22 cellular contexts compared by ENCODE assay signal in the genomic region with DNA sequence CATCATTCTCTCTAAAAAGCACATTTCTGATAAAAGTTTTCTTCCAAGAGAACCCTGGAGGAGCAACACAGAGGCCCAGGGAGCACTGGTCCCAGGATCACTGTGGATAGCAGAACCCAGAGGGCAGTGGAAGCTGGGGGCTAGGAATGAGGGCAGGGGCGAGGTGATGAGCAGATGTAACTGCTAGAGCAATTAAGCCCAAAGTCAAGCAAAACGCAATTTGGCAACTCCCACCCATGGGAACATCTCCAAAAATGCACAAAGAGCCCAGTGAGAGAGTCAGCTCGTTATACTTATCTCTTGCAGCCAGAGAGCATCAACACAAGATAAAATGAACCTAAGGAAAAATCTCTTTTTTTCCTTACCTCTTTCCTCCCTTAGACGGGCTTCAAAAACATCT.
A peak's percentile ranks its signal among the peaks of the same experiment; 100 is the strongest.
DNase-seq lines count a peak whose midpoint lies in the region; ATAC-seq, FAIRE-seq and TF ChIP-seq lines count a peak whose summit lies in the region.
"Had no signal": no experiment of that assay in that cellular context is flagged by ENCODE, and none has a peak within 500 bp of the region (broad histone marks: within the 10 kb centered on the region; RNA-seq: fewer than 3 reads in every experiment).

No MANE protein-coding gene starts in this region.

- H3K4me1 ChIP-seq in left ventricle myocardium inferior (peaks cover 35% of the 10 kb centered on the region), neural progenitor cell (peaks cover 68% of the 10 kb centered on the region)
- H3K4me1 ChIP-seq: A549, Caco-2 had no signal

- DNase-seq in left ventricle myocardium inferior (no peak), Right ventricle myocardium superior (no peak), neural progenitor cell (ENCODE audit: low spot score) (no peak), HTR-8/SVneo (ENCODE audit: insufficient read length, low spot score) (no peak)
- DNase-seq in stimulated activated CD4-positive, alpha-beta T cell treated with anti-CD3 and anti-CD28 coated beads, Interleukin-15, amount 100 ng/mL, for 24 hours, result no peak
- DNase-seq: Caco-2; CD4-positive, alpha-beta T cell; GF-D8; HCEC 1CT; Kasumi-1; MM.1S; NCI-H1092 treated with DMSO at 0.1 percent for 48 hours; NCI-H146; NCI-H2081 treated with DMSO at 0.1 percent for 48 hours; NCI-H2227 treated with DMSO at 0.1 percent for 48 hours; NCI-H524; NCI-H82 had no signal

- H2AFZ ChIP-seq in neural progenitor cell (replicated peaks), result peak overlapping the region; percentile 50
- H2AFZ ChIP-seq: GM23338 had no signal

- intact Hi-C loops in left ventricle myocardium inferior (cut with micrococcal nuclease) (no loop called here), Right ventricle myocardium superior (cut with DNase I) (no loop called here)

- FAIRE-seq in HTR-8/SVneo (lab: Jason Lieb, UNC), result no peak
- FAIRE-seq: A549, GM19239 had no signal

- peaks cover 79% of the 10 kb centered on the region for H3K4me1 Mint-ChIP-seq in brain
- H3K4me1 Mint-ChIP-seq in neural progenitor cell, result peaks cover 83% of the 10 kb centered on the region

- H3K79me2 ChIP-seq in neural progenitor cell (ENCODE audit: low read depth), result no peaks in the 10 kb centered on the region

- no peaks in the 10 kb centered on the region for H3K36me3 ChIP-seq in left ventricle myocardium inferior
- no peaks in the 10 kb centered on the region for H3K36me3 ChIP-seq in neural progenitor cell

- H3K4me3 ChIP-seq in left ventricle myocardium inferior (no peak overlapping the region), neural progenitor cell (no peak overlapping the region)
- H3K4me3 ChIP-seq: A549, GM23338 had no signal

- H3K27ac Mint-ChIP-seq in brain (peak overlapping the region in 4 of 5 experiments; percentile 34 to 98 (median 79)), neural progenitor cell (peak overlapping the region; percentile 7)
- H3K27ac Mint-ChIP-seq: CD4-positive, alpha-beta T cell; GM23338 had no signal

- H3K9me3 Mint-ChIP-seq in brain (peaks cover 0 to 3% (median 3%) of the 10 kb centered on the region in 5 experiments), neural progenitor cell (peaks cover 5% of the 10 kb centered on the region)
- H3K9me3 Mint-ChIP-seq: CD4-positive, alpha-beta T cell; GM23338 had no signal

- TF ChIP-seq CTCF in left ventricle myocardium inferior (IDR thresholded peaks at IDR 0.05; ENCODE audit: borderline replicate concordance), result no peak
- TF ChIP-seq CTCF in brain (conservative IDR thresholded peaks at IDR 0.05), result no peak
- TF ChIP-seq CTCF in neural progenitor cell (IDR thresholded peaks at IDR 0.05), result no peak

- H3F3A ChIP-seq in neural progenitor cell (ENCODE audit: low read depth), result peaks cover 28% of the 10 kb centered on the region

- H3K36me3 Mint-ChIP-seq in brain, result no peaks in the 10 kb centered on the region
- no peaks in the 10 kb centered on the region for H3K36me3 Mint-ChIP-seq in neural progenitor cell

- H3K9me3 ChIP-seq in left ventricle myocardium inferior (replicated peaks) (no peaks in the 10 kb centered on the region), neural progenitor cell (ENCODE audit: low read depth) (no peaks in the 10 kb centered on the region)
- H3K9me3 ChIP-seq: A549, Caco-2 had no signal

- H4K20me1 ChIP-seq in neural progenitor cell (ENCODE audit: low read depth), result no peaks in the 10 kb centered on the region

- H3K27ac ChIP-seq in left ventricle myocardium inferior (replicated peaks), result peak overlapping the region; percentile 81
- H3K27ac ChIP-seq in neural progenitor cell, result no peak overlapping the region
- H3K27ac ChIP-seq: A549 had no signal

- H3K27me3 ChIP-seq in left ventricle myocardium inferior (ENCODE audit: low read depth), result no peaks in the 10 kb centered on the region
- H3K27me3 ChIP-seq in neural progenitor cell, result no peaks in the 10 kb centered on the region

- H3K27me3 Mint-ChIP-seq in brain (peaks cover 3% of the 10 kb centered on the region), neural progenitor cell (ENCODE audit: insufficient read depth, low read depth) (peaks cover 8% of the 10 kb centered on the region)

- ATAC-seq in Right ventricle myocardium superior (ENCODE audit: poor library complexity), result no peak
- no peak for ATAC-seq in HG02938 (IDR thresholded peaks at IDR 0.05; ENCODE audit: unreplicated experiment)
- ATAC-seq: A549, GM23338 had no signal

- H3K9ac ChIP-seq in neural progenitor cell, result no peak overlapping the region

- H3K4me2 ChIP-seq in neural progenitor cell, result peak overlapping the region; percentile 2
- H3K4me2 ChIP-seq: A549, GM23338 had no signal

- H3K4me3 Mint-ChIP-seq in brain, result no peak overlapping the region
- no peak overlapping the region for H3K4me3 Mint-ChIP-seq in neural progenitor cell
- H3K4me3 Mint-ChIP-seq: CD4-positive, alpha-beta T cell; GM23338 had no signal
